8 cellular contexts compared by ENCODE assay signal in genomic region chr13:113863511-113864302, GRCh38. TPM values are rescaled to one million over a fixed set of nuclear protein-coding genes. Genes with fewer than 3 reads are reported as not detected.
DNase-seq lines count a peak whose midpoint lies in the region; ATAC-seq, FAIRE-seq and TF ChIP-seq lines count a peak whose summit lies in the region.

Gene GAS6 (minus strand): TSS chr13:113864076. CDS start chr13:113863920, 156 bp downstream.

- 1% methylated on average over 108 to 118 of the region's 118 CpGs for WGBS in esophagus, 2 donors

- H3K36me3 ChIP-seq in esophagus (ENCODE audit: control insufficient read depth in 2 of 2, insufficient read depth in 2 of 2, low read length in 1 of 2) (peaks cover 0 to 7% of the 10 kb centered on the region in 2 donors), mucosa of rectum (ENCODE audit: control insufficient read depth in 2 of 2, insufficient read depth in 2 of 2, low read length in 2 of 2) (peaks cover 3 to 4% of the 10 kb centered on the region in 2 donors)

- no peak for TF ChIP-seq CTCF in D721Med (IDR thresholded peaks at IDR 0.05; ENCODE audit: insufficient read depth, missing control alignments)

- DNase-seq in D721Med (ENCODE audit: insufficient read length, low spot score) (peak; percentile 73), ureter (ENCODE audit: low spot score) (peak; percentile 57), COLO829 (ENCODE audit: low spot score) (no peak), HT-29 (ENCODE audit: low spot score) (no peak)
- DNase-seq in activated CD4-positive, alpha-beta T cell treated with anti-CD3 and anti-CD28 coated beads, Interleukin-2, amount 50 U/mL, for 1 hour = peak; percentile 15

- H3K9ac ChIP-seq in mucosa of rectum (ENCODE audit: low read depth in 1 of 2, low read length in 2 of 2) = peak within 1 kb of the TSS; percentile 61 to 88

- H3K4me1 ChIP-seq in esophagus (ENCODE audit: control insufficient read depth in 2 of 2, insufficient read depth in 2 of 2, low read length in 1 of 2) = peaks cover 3 to 16% of the 10 kb centered on the region in 2 donors
- peaks cover 40 to 46% of the 10 kb centered on the region in 2 donors for H3K4me1 ChIP-seq in mucosa of rectum (ENCODE audit: control insufficient read depth in 2 of 2, insufficient read depth in 2 of 2, low read length in 2 of 2)

- peak within 1 kb of the TSS; percentile 82 for H3K27ac ChIP-seq in esophagus (ENCODE audit: low read depth in 2 of 2, low read length in 1 of 2)
- H3K27ac ChIP-seq in mucosa of rectum (ENCODE audit: low read depth in 2 of 2, low read length in 2 of 2) = peak within 1 kb of the TSS; percentile 84 to 91

- H3K27me3 ChIP-seq in esophagus (ENCODE audit: control insufficient read depth in 1 of 2, insufficient read depth in 2 of 2, low read length in 2 of 2) (no peaks in the 10 kb centered on the region), mucosa of rectum (ENCODE audit: control insufficient read depth in 2 of 2, insufficient read depth in 2 of 2, low read length in 2 of 2) (peaks cover 0 to 2% of the 10 kb centered on the region in 2 donors)

- peak; percentile 39 for ATAC-seq in HG03025 (IDR thresholded peaks at IDR 0.05; ENCODE audit: low FRiP score, unreplicated experiment)

- H3K4me3 ChIP-seq in esophagus (ENCODE audit: low read depth in 1 of 2, low read length in 2 of 2) (peak within 1 kb of the TSS; percentile 72 to 74), mucosa of rectum (ENCODE audit: low read length in 2 of 2) (peak within 1 kb of the TSS; percentile 81 to 86)

- H3K9me3 ChIP-seq in esophagus (ENCODE audit: control insufficient read depth in 2 of 2, insufficient read depth in 1 of 2, low read depth in 1 of 2, low read length in 1 of 2) (no peaks in the 10 kb centered on the region), mucosa of rectum (ENCODE audit: control insufficient read depth in 2 of 2, low read length in 2 of 2) (no peaks in the 10 kb centered on the region)

- FAIRE-seq in D721Med (lab: Jason Lieb, UNC) = no peak

RNA-seq across cellular contexts. Expression of gene GAS6, which starts in this region (rescaled TPM):
- polyA plus RNA-seq in esophagus = 10 to 100 TPM; 47.3 to 56.5 TPM
- total RNA-seq in ureter = 68.1 TPM
- total RNA-seq in HT-29 (2014; rRNA removed; shearing (Covaris generic)) = 1.3 and 1.4 TPM in 2 replicates

Comparison
In these comparisons a context has a peak if more than half of its experiments do, and no peak if none do; other contexts are left out.
1. RNA of gene GAS6 (total RNA-seq): 68.1 TPM in ureter (single experiment); 1.3 to 1.4 TPM in HT-29; every median in the first group is over 10 times any median in the second.
2. DNase-seq: peak in D721Med (single experiment), activated CD4-positive, alpha-beta T cell treated with anti-CD3 and anti-CD28 coated beads, Interleukin-2, amount 50 U/mL, for 1 hour (single experiment) and ureter (single experiment); none in COLO829 (single experiment) and HT-29 (single experiment).